1 cellular context compared by ENCODE assay signal in the genomic region with DNA sequence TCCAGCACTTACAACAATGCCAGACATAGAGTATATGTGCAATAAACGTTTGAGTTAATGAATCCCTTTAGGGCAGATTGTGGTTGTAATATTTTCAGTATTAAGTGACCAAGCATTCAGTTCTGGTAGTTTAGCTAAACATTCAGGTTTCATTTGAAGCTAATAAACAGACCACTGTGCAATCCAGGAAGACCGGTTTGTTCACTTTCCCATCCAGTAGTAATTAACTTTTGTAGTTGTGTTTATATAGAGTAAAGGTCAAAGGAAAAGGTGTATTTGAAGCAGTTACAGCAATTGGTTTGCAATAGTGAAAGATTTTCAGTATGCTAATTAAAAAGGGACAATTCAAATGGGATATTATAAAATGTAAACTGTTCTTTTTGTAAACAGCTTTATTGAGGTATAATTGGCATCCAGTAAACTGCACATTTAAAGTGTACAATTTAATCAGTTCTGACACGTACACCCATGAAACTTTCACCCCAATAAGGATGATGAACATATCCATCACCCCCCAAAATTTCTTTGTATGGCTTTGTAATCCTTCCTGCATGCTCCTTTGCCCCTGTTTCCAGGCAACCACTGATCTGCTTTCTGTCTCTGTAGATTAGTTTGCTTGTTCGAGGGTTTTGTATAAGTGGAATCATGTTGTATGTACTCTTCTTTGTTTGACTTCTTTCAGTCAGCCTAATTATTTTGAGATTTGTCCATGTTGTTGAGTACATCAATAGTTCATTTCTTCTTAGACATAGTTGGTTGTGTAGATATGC.
TF ChIP-seq lines count a peak whose summit lies in the region.

No MANE protein-coding gene starts in this region.

TF ChIP-seq in HEK293, 187 proteins besides CTCF, POLR2A, EP300 and RAD21 (continued from another document):
- TF ChIP-seq ZNF664 (tag by site-specific recombination; IDR thresholded peaks at IDR 0.05), result peak; percentile 59; the same call in 1 of the 2 replicates
- TF ChIP-seq ZSCAN23 (tag by site-specific recombination; IDR thresholded peaks at IDR 0.05), result no peak
- TF ChIP-seq, protein P1, sequence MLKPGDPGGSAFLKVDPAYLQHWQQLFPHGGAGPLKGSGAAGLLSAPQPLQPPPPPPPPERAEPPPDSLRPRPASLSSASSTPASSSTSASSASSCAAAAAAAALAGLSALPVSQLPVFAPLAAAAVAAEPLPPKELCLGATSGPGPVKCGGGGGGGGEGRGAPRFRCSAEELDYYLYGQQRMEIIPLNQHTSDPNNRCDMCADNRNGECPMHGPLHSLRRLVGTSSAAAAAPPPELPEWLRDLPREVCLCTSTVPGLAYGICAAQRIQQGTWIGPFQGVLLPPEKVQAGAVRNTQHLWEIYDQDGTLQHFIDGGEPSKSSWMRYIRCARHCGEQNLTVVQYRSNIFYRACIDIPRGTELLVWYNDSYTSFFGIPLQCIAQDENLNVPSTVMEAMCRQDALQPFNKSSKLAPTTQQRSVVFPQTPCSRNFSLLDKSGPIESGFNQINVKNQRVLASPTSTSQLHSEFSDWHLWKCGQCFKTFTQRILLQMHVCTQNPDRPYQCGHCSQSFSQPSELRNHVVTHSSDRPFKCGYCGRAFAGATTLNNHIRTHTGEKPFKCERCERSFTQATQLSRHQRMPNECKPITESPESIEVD (tag by site-specific recombination; IDR thresholded peaks at IDR 0.05), result peak; percentile 13; the same call in 1 of the 2 replicates
- TF ChIP-seq, protein P2, sequence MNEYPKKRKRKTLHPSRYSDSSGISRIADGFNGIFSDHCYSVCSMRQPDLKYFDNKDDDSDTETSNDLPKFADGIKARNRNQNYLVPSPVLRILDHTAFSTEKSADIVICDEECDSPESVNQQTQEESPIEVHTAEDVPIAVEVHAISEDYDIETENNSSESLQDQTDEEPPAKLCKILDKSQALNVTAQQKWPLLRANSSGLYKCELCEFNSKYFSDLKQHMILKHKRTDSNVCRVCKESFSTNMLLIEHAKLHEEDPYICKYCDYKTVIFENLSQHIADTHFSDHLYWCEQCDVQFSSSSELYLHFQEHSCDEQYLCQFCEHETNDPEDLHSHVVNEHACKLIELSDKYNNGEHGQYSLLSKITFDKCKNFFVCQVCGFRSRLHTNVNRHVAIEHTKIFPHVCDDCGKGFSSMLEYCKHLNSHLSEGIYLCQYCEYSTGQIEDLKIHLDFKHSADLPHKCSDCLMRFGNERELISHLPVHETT (tag by site-specific recombination; IDR thresholded peaks at IDR 0.05), result no peak
- TF ChIP-seq HOXA7 (CRISPR knock-in tag; IDR thresholded peaks at IDR 0.05; ENCODE audit: borderline replicate concordance), result no peak
- TF ChIP-seq ZNF596 (tag by site-specific recombination; IDR thresholded peaks at IDR 0.05), result no peak
- TF ChIP-seq ZNF391 (tag by site-specific recombination; IDR thresholded peaks at IDR 0.05; ENCODE audit: borderline replicate concordance, low read depth), result no peak
- no peak for TF ChIP-seq ZNF354C (tag by site-specific recombination; IDR thresholded peaks at IDR 0.05; ENCODE audit: borderline replicate concordance, low read depth)
- TF ChIP-seq ZNF133 (tag by site-specific recombination; IDR thresholded peaks at IDR 0.05), result peak; percentile 96
- TF ChIP-seq KLF7 (tag by site-specific recombination; IDR thresholded peaks at IDR 0.05; ENCODE audit: borderline replicate concordance), result no peak
- no peak for TF ChIP-seq IKZF3 (tag by site-specific recombination; IDR thresholded peaks at IDR 0.05)
- no peak for TF ChIP-seq WT1 (tag by site-specific recombination; IDR thresholded peaks at IDR 0.05)
- TF ChIP-seq ZNF610 (tag by site-specific recombination; IDR thresholded peaks at IDR 0.05; ENCODE audit: borderline replicate concordance), result no peak
- TF ChIP-seq, protein P3, sequence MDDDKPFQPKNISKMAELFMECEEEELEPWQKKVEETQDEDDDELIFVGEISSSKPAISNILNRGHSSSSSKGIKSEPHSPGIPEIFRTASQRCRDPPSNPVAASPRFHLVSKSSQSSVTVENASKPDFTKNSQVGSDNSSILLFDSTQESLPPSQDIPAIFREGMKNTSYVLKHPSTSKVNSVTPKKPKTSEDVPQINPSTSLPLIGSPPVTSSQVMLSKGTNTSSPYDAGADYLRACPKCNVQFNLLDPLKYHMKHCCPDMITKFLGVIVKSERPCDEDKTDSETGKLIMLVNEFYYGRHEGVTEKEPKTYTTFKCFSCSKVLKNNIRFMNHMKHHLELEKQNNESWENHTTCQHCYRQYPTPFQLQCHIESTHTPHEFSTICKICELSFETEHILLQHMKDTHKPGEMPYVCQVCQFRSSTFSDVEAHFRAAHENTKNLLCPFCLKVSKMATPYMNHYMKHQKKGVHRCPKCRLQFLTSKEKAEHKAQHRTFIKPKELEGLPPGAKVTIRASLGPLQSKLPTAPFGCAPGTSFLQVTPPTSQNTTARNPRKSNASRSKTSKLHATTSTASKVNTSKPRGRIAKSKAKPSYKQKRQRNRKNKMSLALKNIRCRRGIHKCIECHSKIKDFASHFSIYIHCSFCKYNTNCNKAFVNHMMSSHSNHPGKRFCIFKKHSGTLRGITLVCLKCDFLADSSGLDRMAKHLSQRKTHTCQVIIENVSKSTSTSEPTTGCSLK (tag by site-specific recombination; IDR thresholded peaks at IDR 0.05), result no peak
- TF ChIP-seq, protein P4, sequence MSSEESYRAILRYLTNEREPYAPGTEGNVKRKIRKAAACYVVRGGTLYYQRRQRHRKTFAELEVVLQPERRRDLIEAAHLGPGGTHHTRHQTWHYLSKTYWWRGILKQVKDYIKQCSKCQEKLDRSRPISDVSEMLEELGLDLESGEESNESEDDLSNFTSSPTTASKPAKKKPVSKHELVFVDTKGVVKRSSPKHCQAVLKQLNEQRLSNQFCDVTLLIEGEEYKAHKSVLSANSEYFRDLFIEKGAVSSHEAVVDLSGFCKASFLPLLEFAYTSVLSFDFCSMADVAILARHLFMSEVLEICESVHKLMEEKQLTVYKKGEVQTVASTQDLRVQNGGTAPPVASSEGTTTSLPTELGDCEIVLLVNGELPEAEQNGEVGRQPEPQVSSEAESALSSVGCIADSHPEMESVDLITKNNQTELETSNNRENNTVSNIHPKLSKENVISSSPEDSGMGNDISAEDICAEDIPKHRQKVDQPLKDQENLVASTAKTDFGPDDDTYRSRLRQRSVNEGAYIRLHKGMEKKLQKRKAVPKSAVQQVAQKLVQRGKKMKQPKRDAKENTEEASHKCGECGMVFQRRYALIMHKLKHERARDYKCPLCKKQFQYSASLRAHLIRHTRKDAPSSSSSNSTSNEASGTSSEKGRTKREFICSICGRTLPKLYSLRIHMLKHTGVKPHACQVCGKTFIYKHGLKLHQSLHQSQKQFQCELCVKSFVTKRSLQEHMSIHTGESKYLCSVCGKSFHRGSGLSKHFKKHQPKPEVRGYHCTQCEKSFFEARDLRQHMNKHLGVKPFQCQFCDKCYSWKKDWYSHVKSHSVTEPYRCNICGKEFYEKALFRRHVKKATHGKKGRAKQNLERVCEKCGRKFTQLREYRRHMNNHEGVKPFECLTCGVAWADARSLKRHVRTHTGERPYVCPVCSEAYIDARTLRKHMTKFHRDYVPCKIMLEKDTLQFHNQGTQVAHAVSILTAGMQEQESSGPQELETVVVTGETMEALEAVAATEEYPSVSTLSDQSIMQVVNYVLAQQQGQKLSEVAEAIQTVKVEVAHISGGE (tag by site-specific recombination; conservative IDR thresholded peaks at IDR 0.05; ENCODE audit: low read depth), result no peak
- no peak for TF ChIP-seq ZNF658 (tag by site-specific recombination; IDR thresholded peaks at IDR 0.05)
- TF ChIP-seq ZFP37 (tag by site-specific recombination; IDR thresholded peaks at IDR 0.05), result no peak
- no peak for TF ChIP-seq ZNF416 (tag by site-specific recombination; IDR thresholded peaks at IDR 0.05)
- TF ChIP-seq ZNF2 (tag by site-specific recombination; IDR thresholded peaks at IDR 0.05), result no peak
- no peak for TF ChIP-seq GLI4 (tag by site-specific recombination; IDR thresholded peaks at IDR 0.05)
- peak; percentile 57; the same call in 1 of the 2 replicates for TF ChIP-seq FEZF1 (tag by site-specific recombination; IDR thresholded peaks at IDR 0.05)
- no peak for TF ChIP-seq ZNF341 (tag by site-specific recombination; IDR thresholded peaks at IDR 0.05; ENCODE audit: low read depth)
- no peak for TF ChIP-seq ZSCAN16 (tag by site-specific recombination; IDR thresholded peaks at IDR 0.05)
- TF ChIP-seq ZNF510 (tag by site-specific recombination; IDR thresholded peaks at IDR 0.05; ENCODE audit: insufficient replicate concordance), result no peak
- TF ChIP-seq, protein P5, sequence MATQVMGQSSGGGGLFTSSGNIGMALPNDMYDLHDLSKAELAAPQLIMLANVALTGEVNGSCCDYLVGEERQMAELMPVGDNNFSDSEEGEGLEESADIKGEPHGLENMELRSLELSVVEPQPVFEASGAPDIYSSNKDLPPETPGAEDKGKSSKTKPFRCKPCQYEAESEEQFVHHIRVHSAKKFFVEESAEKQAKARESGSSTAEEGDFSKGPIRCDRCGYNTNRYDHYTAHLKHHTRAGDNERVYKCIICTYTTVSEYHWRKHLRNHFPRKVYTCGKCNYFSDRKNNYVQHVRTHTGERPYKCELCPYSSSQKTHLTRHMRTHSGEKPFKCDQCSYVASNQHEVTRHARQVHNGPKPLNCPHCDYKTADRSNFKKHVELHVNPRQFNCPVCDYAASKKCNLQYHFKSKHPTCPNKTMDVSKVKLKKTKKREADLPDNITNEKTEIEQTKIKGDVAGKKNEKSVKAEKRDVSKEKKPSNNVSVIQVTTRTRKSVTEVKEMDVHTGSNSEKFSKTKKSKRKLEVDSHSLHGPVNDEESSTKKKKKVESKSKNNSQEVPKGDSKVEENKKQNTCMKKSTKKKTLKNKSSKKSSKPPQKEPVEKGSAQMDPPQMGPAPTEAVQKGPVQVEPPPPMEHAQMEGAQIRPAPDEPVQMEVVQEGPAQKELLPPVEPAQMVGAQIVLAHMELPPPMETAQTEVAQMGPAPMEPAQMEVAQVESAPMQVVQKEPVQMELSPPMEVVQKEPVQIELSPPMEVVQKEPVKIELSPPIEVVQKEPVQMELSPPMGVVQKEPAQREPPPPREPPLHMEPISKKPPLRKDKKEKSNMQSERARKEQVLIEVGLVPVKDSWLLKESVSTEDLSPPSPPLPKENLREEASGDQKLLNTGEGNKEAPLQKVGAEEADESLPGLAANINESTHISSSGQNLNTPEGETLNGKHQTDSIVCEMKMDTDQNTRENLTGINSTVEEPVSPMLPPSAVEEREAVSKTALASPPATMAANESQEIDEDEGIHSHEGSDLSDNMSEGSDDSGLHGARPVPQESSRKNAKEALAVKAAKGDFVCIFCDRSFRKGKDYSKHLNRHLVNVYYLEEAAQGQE (tag by site-specific recombination; IDR thresholded peaks at IDR 0.05), result no peak
- TF ChIP-seq KLF10 (tag by site-specific recombination; IDR thresholded peaks at IDR 0.05), result no peak
- TF ChIP-seq ZNF146 (tag by site-specific recombination; IDR thresholded peaks at IDR 0.05), result no peak
